8 cellular contexts compared by ENCODE assay signal in genomic region chr6:32972353-32973143, GRCh38. TPM values are rescaled to one million over a fixed set of nuclear protein-coding genes. Genes with fewer than 3 reads are reported as not detected.
A peak's percentile ranks its signal among the peaks of the same experiment; 100 is the strongest.
DNase-seq lines count a peak whose midpoint lies in the region; TF ChIP-seq lines count a peak whose summit lies in the region.

No MANE protein-coding gene starts in this region.

- intact Hi-C loops in ascending aorta (cut with DNase I), result loop anchor here (2.0 to 10.0 kb wide), 8 partner anchors 32 to 1430 kb away; partner anchors contain the start of genes CUTA, DDX39B, HLA-DMB and HSD17B8

- H3K4me1 ChIP-seq in ascending aorta (peaks cover 3 to 25% of the 10 kb centered on the region in 2 donors), iPS-20b (ENCODE audit: insufficient read depth, low read length) (no peaks in the 10 kb centered on the region; the same call in 1 of the 2 replicates)

- DNase-seq in activated gamma-delta T cell (lab: John Stamatoyannopoulos, UW), result peak; percentile 47
- no peak for DNase-seq in activated gamma-delta T cell treated with Interleukin-2 at 50 U/mL for 16 hours
- no peak for DNase-seq in ascending aorta (ENCODE audit: low spot score in 2 of 2)
- peak; percentile 69 for DNase-seq in stimulated activated CD4-positive, alpha-beta T cell treated with anti-CD3 and anti-CD28 coated beads, Interleukin-15, amount 100 ng/mL, for 24 hours
- DNase-seq in hippocampal formation (lab: John Stamatoyannopoulos, UW), result no peak
- DNase-seq in globus pallidus (ENCODE audit: low spot score), result no peak

- no peak for TF ChIP-seq CTCF in ascending aorta (IDR thresholded peaks at IDR 0.05)

- H3K27me3 ChIP-seq in ascending aorta (no peaks in the 10 kb centered on the region), iPS-20b (ENCODE audit: insufficient read depth, low read length) (no peaks in the 10 kb centered on the region)

- peak overlapping the region; percentile 46 to 70 for H3K27ac ChIP-seq in ascending aorta
- H3K27ac ChIP-seq in iPS-20b (ENCODE audit: low read length), result no peak overlapping the region

- H3K9me3 ChIP-seq in ascending aorta, result no peaks in the 10 kb centered on the region
- no peaks in the 10 kb centered on the region for H3K9me3 ChIP-seq in iPS-20b (ENCODE audit: insufficient read depth, low read depth, low read length)

- peak overlapping the region; percentile 91 for H3K9ac ChIP-seq in iPS-20b (ENCODE audit: low read depth, low read length)

- peak overlapping the region; percentile 86 to 95 for H3K4me3 ChIP-seq in ascending aorta
- H3K4me3 ChIP-seq in iPS-20b (ENCODE audit: low read length), result peak overlapping the region; percentile 85

- H3K36me3 ChIP-seq in ascending aorta (peaks cover 36 to 50% of the 10 kb centered on the region in 2 donors), iPS-20b (ENCODE audit: insufficient read depth, low read depth, low read length) (peaks cover 62% of the 10 kb centered on the region)

TF ChIP-seq in PFSK-1, 5 proteins besides CTCF, POLR2A, EP300 and RAD21:
- TF ChIP-seq TAF1 (IDR thresholded peaks at IDR 0.05; ENCODE audit: borderline replicate concordance, insufficient read depth, low read length) (peak; percentile 34; the same call in 1 of the 2 replicates), REST (IDR thresholded peaks at IDR 0.05; ENCODE audit: insufficient read depth in 1 of 2, low read depth in 2 of 2, low read length in 2 of 2) (no peak)
TF ChIP-seq in PFSK-1: peak in this region for 1.

RNA-seq across cellular contexts. Expression of gene BRD2, which starts 4.2 kb away (rescaled TPM):
- polyA plus RNA-seq in PFSK-1 (2012; ENCODE audit: insufficient read length, low read depth), result 129 TPM
- 140 TPM for total RNA-seq in ascending aorta

RNA-seq across cellular contexts. Expression of gene HLA-DMA, which starts 19.7 kb away (rescaled TPM):
- polyA plus RNA-seq in PFSK-1 (2012; ENCODE audit: insufficient read length, low read depth), result not detected
- total RNA-seq in ascending aorta, result 28.0 TPM

RNA-seq across cellular contexts. Expression of gene HLA-DMB, which starts 31.7 kb away (rescaled TPM):
- not detected for polyA plus RNA-seq in PFSK-1 (2012; ENCODE audit: insufficient read length, low read depth)
- total RNA-seq in ascending aorta, result 26.8 TPM

RNA-seq across cellular contexts. Expression of gene HLA-DOA, which starts 36.8 kb away (rescaled TPM):
- polyA plus RNA-seq in PFSK-1 (2012; ENCODE audit: insufficient read length, low read depth), result not detected
- total RNA-seq in ascending aorta, result 358 TPM

Comparison
In these comparisons a context has a peak if more than half of its experiments do, and no peak if none do; other contexts are left out.
1. DNase-seq: peak in activated gamma-delta T cell (single experiment) and stimulated activated CD4-positive, alpha-beta T cell treated with anti-CD3 and anti-CD28 coated beads, Interleukin-15, amount 100 ng/mL, for 24 hours (single experiment); none in activated gamma-delta T cell treated with Interleukin-2 at 50 U/mL for 16 hours (single experiment), ascending aorta (0 of 2), hippocampal formation (0 of 2) and globus pallidus (single experiment).